In genomic region chr17:76491271-76492184, GRCh38 we compare ENCODE assay signal across 12 cellular contexts. TPM values are rescaled to one million over a fixed set of nuclear protein-coding genes. Genes with fewer than 3 reads are reported as not detected.
DNase-seq lines count a peak whose midpoint lies in the region; ATAC-seq and TF ChIP-seq lines count a peak whose summit lies in the region.
"Had no signal": no experiment of that assay in that cellular context is flagged by ENCODE, and none has a peak within 500 bp of the region (broad histone marks: within the 10 kb centered on the region; RNA-seq: fewer than 3 reads in every experiment).

No MANE protein-coding gene starts in this region.

- peaks cover 37% of the 10 kb centered on the region for H3K4me1 ChIP-seq in CD8-positive, alpha-beta T cell (ENCODE audit: insufficient read depth, low read length)
- H3K4me1 ChIP-seq in HEK293 (ENCODE audit: control insufficient read depth, insufficient read depth, low read length) = peaks cover 4% of the 10 kb centered on the region; the same call in 1 of the 2 replicates
- peaks cover 37 to 52% of the 10 kb centered on the region in 2 donors for H3K4me1 ChIP-seq in mucosa of rectum (ENCODE audit: control insufficient read depth in 2 of 2, insufficient read depth in 2 of 2, low read length in 2 of 2)

- H3K4me3 Mint-ChIP-seq in CD8-positive, alpha-beta T cell = peak overlapping the region; percentile 72
- peak overlapping the region; percentile 11 for H3K4me3 Mint-ChIP-seq in activated T-helper 2 cell treated with anti-CD3 and anti-CD28 coated beads, Interferon-gamma antibody, Interleukin-2, Interleukin-4, amounts not matched to agents 10 μg/mL and 5 μg/mL and 100 μg/mL, durations not matched to agents 14 hours and 24 hours and 36 hours (ENCODE audit: low read depth)

- no peak for ATAC-seq in CD8-positive, alpha-beta T cell

- H3K27me3 ChIP-seq in CD8-positive, alpha-beta T cell (ENCODE audit: insufficient read depth, low read length) = no peaks in the 10 kb centered on the region
- H3K27me3 ChIP-seq in mucosa of rectum (ENCODE audit: control insufficient read depth in 2 of 2, insufficient read depth in 2 of 2, low read length in 2 of 2) = no peaks in the 10 kb centered on the region

- H3K36me3 ChIP-seq in CD8-positive, alpha-beta T cell (ENCODE audit: insufficient read depth, low read length) = no peaks in the 10 kb centered on the region
- H3K36me3 ChIP-seq in HEK293 (ENCODE audit: control insufficient read depth in 2 of 2, insufficient read depth in 1 of 2, low read length in 2 of 2) = no peaks in the 10 kb centered on the region
- H3K36me3 ChIP-seq in mucosa of rectum (ENCODE audit: control insufficient read depth in 2 of 2, insufficient read depth in 2 of 2, low read length in 2 of 2) = no peaks in the 10 kb centered on the region

- H3K9me3 ChIP-seq in CD8-positive, alpha-beta T cell (ENCODE audit: low read length) = no peaks in the 10 kb centered on the region
- H3K9me3 ChIP-seq in HEK293 (ENCODE audit: control insufficient read depth, insufficient read depth, low read depth, low read length) = no peaks in the 10 kb centered on the region
- H3K9me3 ChIP-seq in mucosa of rectum (ENCODE audit: control insufficient read depth in 2 of 2, low read length in 2 of 2) = no peaks in the 10 kb centered on the region

- intact Hi-C loops in CD8-positive, alpha-beta T cell (cut with DNase I, micrococcal nuclease) = no loop called here
- intact Hi-C loops in activated T-helper 2 cell treated with anti-CD3 and anti-CD28 coated beads, Interferon-gamma antibody, Interleukin-2, Interleukin-4, amounts not matched to agents 10 μg/mL and 5 μg/mL and 100 μg/mL, durations not matched to agents 14 hours and 24 hours and 36 hours (cut with micrococcal nuclease) = no loop called here

- H3K9me3 Mint-ChIP-seq in CD8-positive, alpha-beta T cell = no peaks in the 10 kb centered on the region
- no peaks in the 10 kb centered on the region for H3K9me3 Mint-ChIP-seq in activated T-helper 2 cell treated with anti-CD3 and anti-CD28 coated beads, Interferon-gamma antibody, Interleukin-2, Interleukin-4, amounts not matched to agents 10 μg/mL and 5 μg/mL and 100 μg/mL, durations not matched to agents 14 hours and 24 hours and 36 hours

- H3K27ac Mint-ChIP-seq in CD8-positive, alpha-beta T cell = peak overlapping the region; percentile 93
- H3K27ac Mint-ChIP-seq in activated T-helper 2 cell treated with anti-CD3 and anti-CD28 coated beads, Interferon-gamma antibody, Interleukin-2, Interleukin-4, amounts not matched to agents 10 μg/mL and 5 μg/mL and 100 μg/mL, durations not matched to agents 14 hours and 24 hours and 36 hours = peak overlapping the region; percentile 95

- peaks cover 34% of the 10 kb centered on the region for H3K4me1 Mint-ChIP-seq in CD8-positive, alpha-beta T cell (ENCODE audit: low read depth)
- peaks cover 30% of the 10 kb centered on the region for H3K4me1 Mint-ChIP-seq in activated T-helper 2 cell treated with anti-CD3 and anti-CD28 coated beads, Interferon-gamma antibody, Interleukin-2, Interleukin-4, amounts not matched to agents 10 μg/mL and 5 μg/mL and 100 μg/mL, durations not matched to agents 14 hours and 24 hours and 36 hours (ENCODE audit: low read depth)

- CTCF ChIA-PET in CD8-positive, alpha-beta T cell (lab: Charles Lee) = interaction anchor here (0.8 to 5.2 kb wide), 10 partner anchors 8 to 94 kb away, joined by 3 to 48 read pairs (median 4); partner anchors contain the start of gene RHBDF2
- CTCF ChIA-PET in HEK293 (lab: Yijun Ruan, JAX) = interaction anchor here (0.6 to 2.6 kb wide), 9 partner anchors 8 to 1344 kb away, joined by 3 to 14 read pairs (median 3); partner anchors contain the start of genes AANAT and UBE2O

- no peak overlapping the region for H3K4me3 ChIP-seq in CD8-positive, alpha-beta T cell (ENCODE audit: low read depth, low read length)
- H3K4me3 ChIP-seq in HEK293 (ENCODE audit: low read depth, low read length) (no peak overlapping the region), mucosa of rectum (ENCODE audit: low read length in 2 of 2) (peak overlapping the region in 1 of 2 donors; percentile 33)

- no peak for TF ChIP-seq CTCF in CD8-positive, alpha-beta T cell (IDR thresholded peaks at IDR 0.05)
- TF ChIP-seq CTCF in HEK293 (tag by site-specific recombination; IDR thresholded peaks at IDR 0.05) = no peak

- no peak overlapping the region for H3K27ac ChIP-seq in CD8-positive, alpha-beta T cell (ENCODE audit: low read depth, low read length)
- H3K27ac ChIP-seq in HEK293 (ENCODE audit: extremely low read depth, low read depth, low read length) = no peak overlapping the region
- peak overlapping the region; percentile 67 to 90 for H3K27ac ChIP-seq in mucosa of rectum (ENCODE audit: low read depth in 2 of 2, low read length in 2 of 2)

- POLR2A ChIA-PET in CD8-positive, alpha-beta T cell (lab: Charles Lee) = interaction anchor here (0.8 to 2.2 kb wide), 5 partner anchors 9 to 22 kb away, joined by 3 to 11 read pairs (median 6); no protein-coding TSS in a partner anchor
- POLR2A ChIA-PET in HEK293 (lab: Yijun Ruan, JAX) = no interaction called here

- peak in 2 of 7 experiments; percentile 22 to 62 for DNase-seq in CD8-positive, alpha-beta T cell
- DNase-seq in activated T-helper 2 cell treated with anti-CD3 and anti-CD28 coated beads, Interferon-gamma antibody, Interleukin-2, Interleukin-4, amounts not matched to agents 10 μg/mL and 5 μg/mL and 100 μg/mL, durations not matched to agents 14 hours and 24 hours and 36 hours (ENCODE audit: low spot score) = peak; percentile 30
- no peak for DNase-seq in activated CD4-positive, CD25-positive, alpha-beta regulatory T cell treated with anti-CD3 and anti-CD28 coated beads, Interleukin-2, amount 50 U/mL, for 72 hours
- DNase-seq in NCI-H1092 (lab: John Stamatoyannopoulos, UW) (no peak), T1000 (lab: John Stamatoyannopoulos, UW) (no peak), islet precursor cell (no peak)
- DNase-seq: GDM1, left cardiac atrium, SHP77 treated with DMSO at 0.1 percent for 48 hours had no signal

- peak overlapping the region in 1 of 2 donors; percentile 60 for H3K9ac ChIP-seq in mucosa of rectum (ENCODE audit: low read depth in 1 of 2, low read length in 2 of 2)

- peaks cover 6% of the 10 kb centered on the region for H3K36me3 Mint-ChIP-seq in CD8-positive, alpha-beta T cell
- peaks cover 9% of the 10 kb centered on the region for H3K36me3 Mint-ChIP-seq in activated T-helper 2 cell treated with anti-CD3 and anti-CD28 coated beads, Interferon-gamma antibody, Interleukin-2, Interleukin-4, amounts not matched to agents 10 μg/mL and 5 μg/mL and 100 μg/mL, durations not matched to agents 14 hours and 24 hours and 36 hours (ENCODE audit: low read depth)

- no peaks in the 10 kb centered on the region for H3K27me3 Mint-ChIP-seq in CD8-positive, alpha-beta T cell (ENCODE audit: low read depth)
- no peaks in the 10 kb centered on the region for H3K27me3 Mint-ChIP-seq in activated T-helper 2 cell treated with anti-CD3 and anti-CD28 coated beads, Interferon-gamma antibody, Interleukin-2, Interleukin-4, amounts not matched to agents 10 μg/mL and 5 μg/mL and 100 μg/mL, durations not matched to agents 14 hours and 24 hours and 36 hours (ENCODE audit: low read depth)

TF ChIP-seq in HEK293, 187 proteins besides CTCF, POLR2A, EP300 and RAD21:
- TF ChIP-seq INSM2 (tag by site-specific recombination; IDR thresholded peaks at IDR 0.05) (no peak), SCRT1 (tag by site-specific recombination; IDR thresholded peaks at IDR 0.05; ENCODE audit: borderline replicate concordance) (no peak), SP2 (tag by site-specific recombination; IDR thresholded peaks at IDR 0.05) (0 out of 2 replicates have a peak, but pooled peaks have one; percentile 28), ZNF654 (tag by site-specific recombination; IDR thresholded peaks at IDR 0.05; ENCODE audit: low read depth) (no peak)

RNA-seq across cellular contexts. Expression of gene RHBDF2, which starts 9.7 kb away (rescaled TPM):
- 10 to 100 TPM; 45.4 to 46.2 TPM for total RNA-seq in CD8-positive, alpha-beta T cell
- 45.3 and 48.5 TPM in 2 replicates for total RNA-seq in activated T-helper 2 cell treated with anti-CD3 and anti-CD28 coated beads, Interferon-gamma antibody, Interleukin-2, Interleukin-4, amounts not matched to agents 10 μg/mL and 5 μg/mL and 100 μg/mL, durations not matched to agents 14 hours and 24 hours and 36 hours

RNA-seq across cellular contexts. Expression of gene AANAT, which starts 24.1 kb away (rescaled TPM):
- total RNA-seq in CD8-positive, alpha-beta T cell = not detected
- 0.18 TPM in 1 of 2 replicates, not detected in the other for total RNA-seq in activated T-helper 2 cell treated with anti-CD3 and anti-CD28 coated beads, Interferon-gamma antibody, Interleukin-2, Interleukin-4, amounts not matched to agents 10 μg/mL and 5 μg/mL and 100 μg/mL, durations not matched to agents 14 hours and 24 hours and 36 hours
- total RNA-seq: bronchial epithelial cell, left cardiac atrium had no signal

RNA-seq across cellular contexts. Expression of gene UBE2O, which starts 38.6 kb away (rescaled TPM):
- 10 to 100 TPM; 29.8 to 32.7 TPM for total RNA-seq in CD8-positive, alpha-beta T cell
- total RNA-seq in activated T-helper 2 cell treated with anti-CD3 and anti-CD28 coated beads, Interferon-gamma antibody, Interleukin-2, Interleukin-4, amounts not matched to agents 10 μg/mL and 5 μg/mL and 100 μg/mL, durations not matched to agents 14 hours and 24 hours and 36 hours = 46.0 and 46.5 TPM in 2 replicates

RNA-seq across cellular contexts. Expression of gene CYGB, which starts 46.0 kb away (rescaled TPM):
- total RNA-seq in CD8-positive, alpha-beta T cell = under 1 TPM; 0.47 to 0.57 TPM
- total RNA-seq in activated T-helper 2 cell treated with anti-CD3 and anti-CD28 coated beads, Interferon-gamma antibody, Interleukin-2, Interleukin-4, amounts not matched to agents 10 μg/mL and 5 μg/mL and 100 μg/mL, durations not matched to agents 14 hours and 24 hours and 36 hours = not detected in 2 replicates

RNA-seq across cellular contexts. Expression of gene PRCD, which starts 48.3 kb away (rescaled TPM):
- not detected for total RNA-seq in CD8-positive, alpha-beta T cell
- total RNA-seq in activated T-helper 2 cell treated with anti-CD3 and anti-CD28 coated beads, Interferon-gamma antibody, Interleukin-2, Interleukin-4, amounts not matched to agents 10 μg/mL and 5 μg/mL and 100 μg/mL, durations not matched to agents 14 hours and 24 hours and 36 hours = not detected in 2 replicates
- total RNA-seq: bronchial epithelial cell had no signal

Comparison
In these comparisons a context has a peak if more than half of its experiments do, and no peak if none do; other contexts are left out.
1. H3K27ac ChIP-seq: peak in mucosa of rectum (2 of 2); none in CD8-positive, alpha-beta T cell (single experiment) and HEK293 (single experiment).